In the genomic region with DNA sequence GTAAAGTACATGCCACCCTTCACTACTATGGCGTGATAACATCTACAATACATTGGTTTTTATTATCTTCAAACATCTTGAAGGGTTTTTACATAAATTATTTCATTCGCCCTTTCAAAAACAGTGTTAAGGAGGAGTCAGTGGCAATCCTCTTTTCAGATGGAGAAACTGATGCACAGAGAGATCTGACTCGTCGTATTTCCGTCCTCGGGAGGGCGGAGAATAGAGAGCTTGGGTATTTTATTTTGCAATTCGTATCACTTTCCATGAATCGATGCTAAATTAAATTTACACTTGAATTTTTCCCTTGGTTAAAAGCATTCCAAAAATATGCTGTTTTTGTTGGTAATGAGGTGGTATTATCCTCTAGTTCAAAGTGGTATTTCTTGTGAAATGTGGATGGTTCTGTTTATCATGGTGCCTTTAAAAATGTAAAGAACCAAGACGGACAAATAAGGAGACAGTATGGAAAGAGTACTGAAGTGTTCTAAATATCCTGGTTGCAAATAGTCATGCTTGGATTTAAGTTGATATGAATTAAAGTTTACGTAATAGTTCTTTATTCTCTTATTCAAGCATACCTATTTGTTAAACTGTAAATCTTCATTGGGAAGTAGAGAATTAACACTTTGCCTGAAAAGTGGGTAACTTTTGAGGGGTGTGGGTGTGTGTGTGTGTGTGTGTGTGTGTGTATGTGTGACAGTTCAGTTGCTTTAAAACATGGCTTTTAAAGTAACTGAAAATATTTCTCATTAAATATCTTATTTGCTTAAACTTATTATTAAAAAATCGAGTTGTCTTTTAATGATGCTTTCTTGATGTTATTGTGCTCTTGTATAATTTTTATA, we compare ENCODE assay signal across 1 cellular context.
TF ChIP-seq lines count a peak whose summit lies in the region.

No MANE protein-coding gene starts in this region.

TF ChIP-seq in H1, 55 proteins besides CTCF, POLR2A, EP300 and RAD21 (continued from another document):
- TF ChIP-seq, protein P1, sequence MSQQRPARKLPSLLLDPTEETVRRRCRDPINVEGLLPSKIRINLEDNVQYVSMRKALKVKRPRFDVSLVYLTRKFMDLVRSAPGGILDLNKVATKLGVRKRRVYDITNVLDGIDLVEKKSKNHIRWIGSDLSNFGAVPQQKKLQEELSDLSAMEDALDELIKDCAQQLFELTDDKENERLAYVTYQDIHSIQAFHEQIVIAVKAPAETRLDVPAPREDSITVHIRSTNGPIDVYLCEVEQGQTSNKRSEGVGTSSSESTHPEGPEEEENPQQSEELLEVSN (IDR thresholded peaks at IDR 0.05), result no peak
- TF ChIP-seq TEAD4 (IDR thresholded peaks at IDR 0.05; ENCODE audit: low read depth, low read length) (no peak), RXRA (IDR thresholded peaks at IDR 0.05; ENCODE audit: insufficient read depth, low read depth, low read length) (no peak), MAFK (IDR thresholded peaks at IDR 0.05; ENCODE audit: low read depth, low read length) (no peak)
